Comparison of ENCODE assay signal across 8 cellular contexts in the genomic region with DNA sequence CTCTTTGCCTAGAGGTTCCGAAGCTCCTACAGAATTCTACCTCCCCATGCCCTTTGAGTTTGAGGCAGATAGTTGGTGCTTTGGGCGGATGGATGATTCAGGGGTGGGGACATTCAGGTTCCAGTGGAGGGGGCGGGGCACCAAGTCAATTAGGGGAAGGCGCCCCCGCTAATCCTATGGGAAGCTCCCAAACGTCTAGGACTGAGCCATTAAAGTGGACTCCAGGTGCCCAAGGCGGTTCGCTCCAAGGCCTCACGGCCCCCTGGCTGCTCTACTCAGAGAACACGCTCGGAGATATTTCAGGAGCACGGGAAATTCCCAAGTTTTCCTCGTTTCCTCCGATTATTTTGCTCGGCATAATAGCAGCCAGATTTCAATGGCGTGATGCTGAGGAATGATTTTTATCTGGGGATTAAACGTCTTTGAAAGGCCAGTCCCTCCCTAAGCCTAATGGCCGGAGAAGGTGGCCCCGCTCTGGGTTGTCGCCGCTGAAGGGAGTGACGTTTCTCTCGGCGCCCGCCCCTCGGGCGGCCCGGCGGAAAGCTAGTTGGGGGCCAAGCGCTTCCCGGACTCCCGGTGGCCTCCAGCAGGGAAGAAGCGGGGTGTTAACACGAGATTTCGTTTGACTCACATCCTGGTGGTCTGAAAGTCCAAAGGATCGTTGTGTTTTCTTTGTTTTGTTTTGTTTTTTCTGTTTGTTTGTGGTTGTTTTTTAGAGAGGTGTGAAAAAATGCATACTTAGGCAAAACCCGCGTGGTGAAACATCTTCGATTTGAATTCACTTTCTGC. TPM values are rescaled to one million over a fixed set of nuclear protein-coding genes. Genes with fewer than 3 reads are reported as not detected.
DNase-seq lines count a peak whose midpoint lies in the region; ATAC-seq, FAIRE-seq and TF ChIP-seq lines count a peak whose summit lies in the region.

No MANE protein-coding gene starts in this region.

- no peak for TF ChIP-seq RAD21 in HepG2 (CRISPR knock-in tag; IDR thresholded peaks at IDR 0.05)

- in situ Hi-C loops in astrocyte of the spinal cord (cut with HindIII; ENCODE audit: low sequenced_read_pairs): no loop called here
- in situ Hi-C loops in HepG2 (cut with HindIII; ENCODE audit: extremely low pct_ligation_motif_present, low pct_unique_long_range_greater_than_20kb): no loop called here

- 8% methylated on average over 12 of the region's 39 CpGs for WGBS in HepG2 (ENCODE audit: low lambda C conversion rate)

- peak; percentile 51 for FAIRE-seq in HepG2 (lab: Jason Lieb, UNC)

- peaks cover 14% of the 10 kb centered on the region for H3K79me2 ChIP-seq in HepG2 (ENCODE audit: insufficient read depth, low read length)

- H3K4me3 Mint-ChIP-seq in activated T-cell treated with anti-CD3 and anti-CD28 coated beads, Interleukin-2, amount 50 U/mL, for 4 hours: peak overlapping the region; percentile 78
- peak overlapping the region; percentile 98 for H3K4me3 Mint-ChIP-seq in type B pancreatic cell

- H3K4me1 Mint-ChIP-seq in activated T-cell treated with anti-CD3 and anti-CD28 coated beads, Interleukin-2, amount 50 U/mL, for 4 hours (ENCODE audit: low read depth): peaks cover 32% of the 10 kb centered on the region
- H3K4me1 Mint-ChIP-seq in type B pancreatic cell (ENCODE audit: unreplicated experiment): peaks cover 33% of the 10 kb centered on the region

- peak overlapping the region; percentile 89 for H3K4me2 ChIP-seq in HepG2 (ENCODE audit: low read depth, low read length)

- H4K20me1 ChIP-seq in HepG2 (ENCODE audit: insufficient read depth, low read length): peaks cover 10% of the 10 kb centered on the region; the same call in 1 of the 2 replicates

- ATAC-seq in activated T-cell treated with anti-CD3 and anti-CD28 coated beads, Interleukin-2, amount 50 U/mL, for 4 hours: no peak
- ATAC-seq in HepG2: peak; percentile 48

- H3K36me3 ChIP-seq in HepG2 (replicated peaks in 1 of 2; ENCODE audit: control insufficient read depth in 1 of 2, insufficient read depth in 2 of 2, low read length in 2 of 2): peaks cover 4 to 16% of the 10 kb centered on the region in 2 experiments; a peak in 4 of 5 replicates

- CTCF ChIA-PET in HepG2 (lab: Yijun Ruan, JAX; ENCODE audit: low intra/inter-chr PET ratio, low total read pairs): no interaction called here

- BruUV-seq in HepG2 (replicated peaks; lab: Mats Ljungman, UMichigan): no TSS peak

- H3K9me3 ChIP-seq in HepG2 (ENCODE audit: low read length): no peaks in the 10 kb centered on the region

- H3K9me3 Mint-ChIP-seq in activated T-cell treated with anti-CD3 and anti-CD28 coated beads, Interleukin-2, amount 50 U/mL, for 4 hours: no peaks in the 10 kb centered on the region
- H3K9me3 Mint-ChIP-seq in type B pancreatic cell: no peaks in the 10 kb centered on the region

- H3K27ac Mint-ChIP-seq in type B pancreatic cell: peak overlapping the region; percentile 80

- peak overlapping the region; percentile 78 for H3K27ac ChIP-seq in HepG2 (ENCODE audit: extremely low read length, insufficient read depth, low read length)

- DNase-seq in activated T-cell treated with anti-CD3 and anti-CD28 coated beads, Interleukin-2, amount 50 U/mL, for 4 hours: no peak
- DNase-seq in activated T-cell treated with anti-CD3 and anti-CD28 coated beads, Interleukin-2, amount 50 U/mL, for 1 hour: no peak
- peak; percentile 37 for DNase-seq in astrocyte of the spinal cord (ENCODE audit: low read depth, low spot score)
- peak; percentile 29 for DNase-seq in HepG2 (ENCODE audit: low spot score)
- no peak for DNase-seq in type B pancreatic cell (ENCODE audit: extremely low spot score, unreplicated experiment)
- no peak for DNase-seq in GM19240 (ENCODE audit: insufficient read length, low spot score)
- DNase-seq in activated CD4-positive, alpha-beta T cell treated with anti-CD3 and anti-CD28 coated beads for 1 hour: no peak
- DNase-seq in activated CD8-positive, alpha-beta memory T cell treated with anti-CD3 and anti-CD28 coated beads, Interleukin-2, amount 50 U/mL, for 48 hours: no peak

- H3K36me3 Mint-ChIP-seq in activated T-cell treated with anti-CD3 and anti-CD28 coated beads, Interleukin-2, amount 50 U/mL, for 4 hours (ENCODE audit: insufficient read depth): no peaks in the 10 kb centered on the region
- peaks cover 20% of the 10 kb centered on the region for H3K36me3 Mint-ChIP-seq in type B pancreatic cell

- TF ChIP-seq EP300 in HepG2 (IDR thresholded peaks at IDR 0.05; ENCODE audit: low read depth in 2 of 2, low read length in 2 of 2): no peak
- no peak for TF ChIP-seq EP300 in HepG2 (CRISPR knock-in tag; IDR thresholded peaks at IDR 0.05; ENCODE audit: borderline replicate concordance)

- H2AFZ ChIP-seq in HepG2 (ENCODE audit: low read length): no peak overlapping the region

- POLR2A ChIA-PET in HepG2 (lab: Yijun Ruan, JAX): interaction anchor here (0.8 to 2.3 kb wide), 8 partner anchors 21 to 220 kb away, joined by 3 to 11 read pairs (median 4); no protein-coding TSS in a partner anchor

- H3K9ac ChIP-seq in HepG2 (ENCODE audit: insufficient read depth, low read depth, low read length): peak overlapping the region; percentile 93

- H3K4me1 ChIP-seq in HepG2 (ENCODE audit: insufficient read depth, low read length): peaks cover 13% of the 10 kb centered on the region

- H3K4me3 ChIP-seq in astrocyte of the spinal cord (ENCODE audit: low read depth, low read length) (peak overlapping the region; percentile 80), HepG2 (replicated peaks in 1 of 3; ENCODE audit: insufficient read depth in 1 of 3, low read depth in 2 of 3, low read length in 3 of 3) (peak overlapping the region; percentile 86 to 98 (median 97))

- H3K27me3 Mint-ChIP-seq in activated T-cell treated with anti-CD3 and anti-CD28 coated beads, Interleukin-2, amount 50 U/mL, for 4 hours (ENCODE audit: low read depth): peaks cover 81% of the 10 kb centered on the region
- peaks cover 86% of the 10 kb centered on the region for H3K27me3 Mint-ChIP-seq in type B pancreatic cell

- no peaks in the 10 kb centered on the region; a peak in 1 of 5 replicates for H3K27me3 ChIP-seq in HepG2 (ENCODE audit: control insufficient read depth in 1 of 2, insufficient read depth in 2 of 2, low read length in 2 of 2)

- intact Hi-C loops in HepG2 (cut with micrococcal nuclease; ENCODE audit: unreplicated experiment): loop anchor here (5.0 to 10.0 kb wide), 3 partner anchors 169 to 374 kb away; partner anchors contain the start of gene STX18

- TF ChIP-seq CTCF in astrocyte of the spinal cord (IDR thresholded peaks at IDR 0.05; ENCODE audit: low read depth, low read length): no peak
- TF ChIP-seq CTCF in HepG2 (CRISPR knock-in tag; IDR thresholded peaks at IDR 0.05): no peak
- peak; percentile 2 for TF ChIP-seq CTCF in type B pancreatic cell (conservative IDR thresholded peaks at IDR 0.05)

- no peak for TF ChIP-seq POLR2A in HepG2 (IDR thresholded peaks at IDR 0.05; ENCODE audit: insufficient read depth in 1 of 2, low read depth in 2 of 2, low read length in 2 of 2)

TF ChIP-seq in HepG2, 621 proteins besides CTCF, POLR2A, EP300 and RAD21 (continues in another document):
- TF ChIP-seq MAFK (conservative IDR thresholded peaks at IDR 0.05 in 1 of 2, IDR thresholded peaks at IDR 0.05 in 1 of 2; ENCODE audit: low read length in 2 of 2): peak; percentile 56 to 63; a peak in 3 of 4 replicates
- 0 out of 2 replicates have a peak, but pooled peaks have one; percentile 29 for TF ChIP-seq SIN3A (IDR thresholded peaks at IDR 0.05; ENCODE audit: borderline replicate concordance, low read depth, low read length)
- no peak for TF ChIP-seq DNMT1 (CRISPR knock-in tag; IDR thresholded peaks at IDR 0.05)
- TF ChIP-seq IRF2 (CRISPR knock-in tag; IDR thresholded peaks at IDR 0.05): no peak
- no peak for TF ChIP-seq IRX3 (CRISPR knock-in tag; IDR thresholded peaks at IDR 0.05; ENCODE audit: borderline replicate concordance, low read depth)
- TF ChIP-seq, protein P1, sequence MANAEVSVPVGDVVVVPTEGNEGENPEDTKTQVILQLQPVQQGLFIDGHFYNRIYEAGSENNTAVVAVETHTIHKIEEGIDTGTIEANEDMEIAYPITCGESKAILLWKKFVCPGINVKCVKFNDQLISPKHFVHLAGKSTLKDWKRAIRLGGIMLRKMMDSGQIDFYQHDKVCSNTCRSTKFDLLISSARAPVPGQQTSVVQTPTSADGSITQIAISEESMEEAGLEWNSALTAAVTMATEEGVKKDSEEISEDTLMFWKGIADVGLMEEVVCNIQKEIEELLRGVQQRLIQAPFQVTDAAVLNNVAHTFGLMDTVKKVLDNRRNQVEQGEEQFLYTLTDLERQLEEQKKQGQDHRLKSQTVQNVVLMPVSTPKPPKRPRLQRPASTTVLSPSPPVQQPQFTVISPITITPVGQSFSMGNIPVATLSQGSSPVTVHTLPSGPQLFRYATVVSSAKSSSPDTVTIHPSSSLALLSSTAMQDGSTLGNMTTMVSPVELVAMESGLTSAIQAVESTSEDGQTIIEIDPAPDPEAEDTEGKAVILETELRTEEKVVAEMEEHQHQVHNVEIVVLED (CRISPR knock-in tag; IDR thresholded peaks at IDR 0.05; ENCODE audit: borderline replicate concordance): no peak

RNA-seq across cellular contexts. Expression of gene MSX1, which starts 1.5 kb away (rescaled TPM):
- under 1 TPM in 1 of 3 donors, not detected in 2; 0.14 TPM for total RNA-seq in activated T-cell treated with anti-CD3 and anti-CD28 coated beads, Interleukin-2, amount 50 U/mL, for 4 hours
- total RNA-seq in HepG2 (2016; rRNA removed; fragmentation: Illumina TruSeq; extraction: Trizol) (13.8 and 14.9 TPM in 2 replicates), type B pancreatic cell (ENCODE audit: low replicate concordance) (7.4 and 67.3 TPM in 2 replicates)
- total RNA-seq in HepG2 (2016; cell fraction: cytosol; rRNA removed; fragmentation: Illumina TruSeq; extraction: Trizol; ENCODE audit: low read depth): 6.3 and 10.9 TPM in 2 replicates
- 14.0 and 15.0 TPM in 2 replicates for total RNA-seq in HepG2 (2016; cell fraction: insoluble cytoplasmic fraction; rRNA removed; fragmentation: Illumina TruSeq; extraction: Trizol)
- total RNA-seq in HepG2 (2016; cell fraction: membrane; rRNA removed; fragmentation: Illumina TruSeq; extraction: Trizol): 19.1 and 23.9 TPM in 2 replicates
- total RNA-seq in HepG2 (2016; cell fraction: nucleus; rRNA removed; fragmentation: Illumina TruSeq; extraction: Trizol): 5.4 and 9.8 TPM in 2 replicates
- 12.1 and 15.2 TPM in 2 replicates for polyA plus RNA-seq in HepG2 (2011; rRNA removed)
- 8.4 and 14.6 TPM in 2 replicates for polyA plus RNA-seq in HepG2 (2011; cell fraction: cytosol; rRNA removed)
- 17.5 and 22.0 TPM in 2 replicates for polyA plus RNA-seq in HepG2 (2011; cell fraction: nucleus; rRNA removed)
- polyA plus RNA-seq in HepG2 (2012): 8.0 and 8.9 TPM in 2 replicates
- polyA plus RNA-seq in HepG2 (2016; cell fraction: cytosol; fragmentation: Illumina TruSeq; extraction: Trizol; ENCODE audit: low read depth): 8.3 and 12.3 TPM in 2 replicates
- 16.8 and 17.9 TPM in 2 replicates for polyA plus RNA-seq in HepG2 (2016; cell fraction: insoluble cytoplasmic fraction; fragmentation: Illumina TruSeq; extraction: Trizol; ENCODE audit: low read depth)
- 19.5 and 22.1 TPM in 2 replicates for polyA plus RNA-seq in HepG2 (2016; cell fraction: membrane; fragmentation: Illumina TruSeq; extraction: Trizol; ENCODE audit: low read depth)
- 13.8 and 15.1 TPM in 2 replicates for polyA plus RNA-seq in HepG2 (2016; cell fraction: nucleus; fragmentation: Illumina TruSeq; extraction: Trizol; ENCODE audit: insufficient read depth, low read depth)
- 0.58 and 6.7 TPM in 2 replicates for polyA minus RNA-seq in HepG2 (2011; rRNA and poly(A)+ RNA removed; ENCODE audit: low replicate concordance)
- 3.3 and 5.9 TPM in 2 replicates for polyA minus RNA-seq in HepG2 (2011; cell fraction: cytosol; rRNA and poly(A)+ RNA removed)
- 3.1 and 4.0 TPM in 2 replicates for polyA minus RNA-seq in HepG2 (2011; cell fraction: nucleus; rRNA and poly(A)+ RNA removed)

Comparison
In these comparisons a context has a peak if more than half of its experiments do, and no peak if none do; other contexts are left out.
1. DNase-seq: peak in astrocyte of the spinal cord (single experiment) and HepG2 (single experiment); none in activated T-cell treated with anti-CD3 and anti-CD28 coated beads, Interleukin-2, amount 50 U/mL, for 4 hours (single experiment), activated T-cell treated with anti-CD3 and anti-CD28 coated beads, Interleukin-2, amount 50 U/mL, for 1 hour (single experiment), type B pancreatic cell (single experiment), GM19240 (single experiment), activated CD4-positive, alpha-beta T cell treated with anti-CD3 and anti-CD28 coated beads for 1 hour (single experiment) and activated CD8-positive, alpha-beta memory T cell treated with anti-CD3 and anti-CD28 coated beads, Interleukin-2, amount 50 U/mL, for 48 hours (single experiment).